Comparison of ENCODE assay signal across 22 cellular contexts in the genomic region with DNA sequence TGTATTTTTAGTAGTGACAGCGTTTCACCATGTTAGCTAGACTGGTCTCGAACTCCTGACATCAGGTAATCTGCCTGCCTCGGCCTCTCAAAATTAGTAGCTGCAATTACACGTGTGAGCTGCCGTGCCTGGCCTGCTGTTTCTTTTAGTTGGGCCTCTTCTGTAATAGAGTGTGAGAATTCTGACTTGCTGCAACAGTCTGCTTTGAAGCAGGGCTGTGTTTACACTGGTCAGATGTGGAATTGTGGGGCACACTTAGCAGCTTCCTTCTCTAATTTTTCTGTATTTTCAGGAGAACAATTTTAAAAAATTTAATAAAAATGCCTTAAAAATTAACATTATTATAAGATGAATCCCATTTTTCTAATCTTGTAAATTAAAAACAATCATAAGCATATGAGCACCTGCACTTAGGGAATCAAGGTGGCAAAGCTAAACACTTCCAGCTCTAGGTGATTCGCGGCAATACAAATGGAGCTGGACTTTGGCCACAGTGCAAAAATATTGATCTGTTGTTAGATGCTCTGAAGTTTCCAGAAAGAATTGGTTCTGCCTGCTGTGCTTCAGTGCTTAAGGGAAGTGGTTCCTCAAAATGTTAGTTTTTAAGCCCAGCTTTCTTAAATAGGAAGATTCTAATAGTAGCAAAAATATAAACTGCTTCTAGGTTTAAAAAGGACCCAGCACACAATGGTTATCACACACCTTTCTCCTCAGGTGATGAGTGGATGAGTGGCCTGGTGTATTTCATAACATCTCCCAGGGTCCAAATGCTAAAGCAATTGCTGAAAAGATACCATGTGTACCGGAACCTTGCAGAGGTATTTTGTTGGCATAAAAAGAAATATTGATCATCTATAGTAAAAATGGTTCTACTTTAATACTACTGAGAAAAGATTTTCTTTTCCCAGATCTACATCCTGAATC.
"Had no signal": no experiment of that assay in that cellular context is flagged by ENCODE, and none has a peak within 500 bp of the region (broad histone marks: within the 10 kb centered on the region; RNA-seq: fewer than 3 reads in every experiment).

No MANE protein-coding gene starts in this region.

- H3K9ac ChIP-seq: neural progenitor cell had no signal

- H3K36me3 Mint-ChIP-seq: activated CD4-positive, alpha-beta memory T cell treated with anti-CD3 and anti-CD28 coated beads for 36 hours; activated naive CD4-positive, alpha-beta T cell treated with anti-CD3 and anti-CD28 coated beads, Interleukin-2, amount 10 ng/mL, durations not matched to agents 7 days and 5 days; activated naive CD8-positive, alpha-beta T cell treated with anti-CD3 and anti-CD28 coated beads, Interleukin-2, amount 10 ng/mL, durations not matched to agents 7 days and 5 days; natural killer cell; neural progenitor cell; stimulated activated effector memory CD8-positive, alpha-beta T cell treated with anti-CD3 and anti-CD28 coated beads, Interleukin-12 subunit alpha, Interleukin-12 subunit beta, amount 100 ng/mL, for 72 hours had no signal

- H3K9me3 Mint-ChIP-seq: activated CD4-positive, alpha-beta memory T cell treated with anti-CD3 and anti-CD28 coated beads for 36 hours; activated CD4-positive, alpha-beta T cell treated with anti-CD3 and anti-CD28 coated beads, Interleukin-2, amount 10 ng/mL, durations not matched to agents 24 days and 14 days; activated naive CD4-positive, alpha-beta T cell treated with anti-CD3 and anti-CD28 coated beads, Interleukin-2, amount 10 ng/mL, durations not matched to agents 7 days and 5 days; activated naive CD8-positive, alpha-beta T cell treated with anti-CD3 and anti-CD28 coated beads, Interleukin-2, amount 10 ng/mL, durations not matched to agents 7 days and 5 days; activated T-cell treated with anti-CD3 and anti-CD28 coated beads, Interleukin-2, amount 50 U/mL, for 24 hours; natural killer cell; neural progenitor cell; stimulated activated effector memory CD8-positive, alpha-beta T cell treated with anti-CD3 and anti-CD28 coated beads, Interleukin-12 subunit alpha, Interleukin-12 subunit beta, amount 100 ng/mL, for 72 hours; stimulated activated naive CD8-positive, alpha-beta T cell treated with anti-CD3 and anti-CD28 coated beads, Interleukin-15, Interleukin-2, amounts not matched to agents 100 ng/mL and 50 ng/mL, for 24 hours had no signal

- H3K4me1 Mint-ChIP-seq: activated CD4-positive, alpha-beta T cell treated with anti-CD3 and anti-CD28 coated beads, Interleukin-2, amount 10 ng/mL, durations not matched to agents 24 days and 14 days; activated naive CD4-positive, alpha-beta T cell treated with anti-CD3 and anti-CD28 coated beads, Interleukin-2, amount 10 ng/mL, durations not matched to agents 7 days and 5 days; activated naive CD8-positive, alpha-beta T cell treated with anti-CD3 and anti-CD28 coated beads, Interleukin-2, amount 10 ng/mL, durations not matched to agents 7 days and 5 days; natural killer cell; stimulated activated effector memory CD8-positive, alpha-beta T cell treated with anti-CD3 and anti-CD28 coated beads, Interleukin-12 subunit alpha, Interleukin-12 subunit beta, amount 100 ng/mL, for 72 hours had no signal

- H3K9me3 ChIP-seq: colonic mucosa, gastrocnemius medialis had no signal

- H3K4me3 Mint-ChIP-seq: activated CD4-positive, alpha-beta memory T cell treated with anti-CD3 and anti-CD28 coated beads for 36 hours; activated CD4-positive, alpha-beta T cell treated with anti-CD3 and anti-CD28 coated beads, Interleukin-2, amount 10 ng/mL, durations not matched to agents 24 days and 14 days; activated naive CD4-positive, alpha-beta T cell treated with anti-CD3 and anti-CD28 coated beads, Interleukin-2, amount 10 ng/mL, durations not matched to agents 7 days and 5 days; activated naive CD8-positive, alpha-beta T cell treated with anti-CD3 and anti-CD28 coated beads, Interleukin-2, amount 10 ng/mL, durations not matched to agents 7 days and 5 days; activated T-cell treated with anti-CD3 and anti-CD28 coated beads, Interleukin-2, amount 50 U/mL, for 24 hours; natural killer cell; neural progenitor cell; stimulated activated effector memory CD8-positive, alpha-beta T cell treated with anti-CD3 and anti-CD28 coated beads, Interleukin-12 subunit alpha, Interleukin-12 subunit beta, amount 100 ng/mL, for 72 hours; stimulated activated naive CD8-positive, alpha-beta T cell treated with anti-CD3 and anti-CD28 coated beads, Interleukin-15, Interleukin-2, amounts not matched to agents 100 ng/mL and 50 ng/mL, for 24 hours had no signal

- H3K27me3 Mint-ChIP-seq: activated naive CD4-positive, alpha-beta T cell treated with anti-CD3 and anti-CD28 coated beads, Interleukin-2, amount 10 ng/mL, durations not matched to agents 7 days and 5 days; activated naive CD8-positive, alpha-beta T cell treated with anti-CD3 and anti-CD28 coated beads, Interleukin-2, amount 10 ng/mL, durations not matched to agents 7 days and 5 days had no signal

- H3K4me3 ChIP-seq: colonic mucosa, gastrocnemius medialis, neural progenitor cell, skin epidermis had no signal

- H3K36me3 ChIP-seq: colonic mucosa, gastrocnemius medialis, neural progenitor cell had no signal

- H3K27ac Mint-ChIP-seq: activated CD4-positive, alpha-beta memory T cell treated with anti-CD3 and anti-CD28 coated beads for 36 hours; activated CD4-positive, alpha-beta T cell treated with anti-CD3 and anti-CD28 coated beads, Interleukin-2, amount 10 ng/mL, durations not matched to agents 24 days and 14 days; activated naive CD4-positive, alpha-beta T cell treated with anti-CD3 and anti-CD28 coated beads, Interleukin-2, amount 10 ng/mL, durations not matched to agents 7 days and 5 days; activated naive CD8-positive, alpha-beta T cell treated with anti-CD3 and anti-CD28 coated beads, Interleukin-2, amount 10 ng/mL, durations not matched to agents 7 days and 5 days; activated T-cell treated with anti-CD3 and anti-CD28 coated beads, Interleukin-2, amount 50 U/mL, for 24 hours; natural killer cell; neural progenitor cell; stimulated activated effector memory CD8-positive, alpha-beta T cell treated with anti-CD3 and anti-CD28 coated beads, Interleukin-12 subunit alpha, Interleukin-12 subunit beta, amount 100 ng/mL, for 72 hours; stimulated activated naive CD8-positive, alpha-beta T cell treated with anti-CD3 and anti-CD28 coated beads, Interleukin-15, Interleukin-2, amounts not matched to agents 100 ng/mL and 50 ng/mL, for 24 hours had no signal

- H3K27ac ChIP-seq: colonic mucosa, neural progenitor cell, skin epidermis had no signal

- DNase-seq: activated CD4-positive, alpha-beta memory T cell treated with anti-CD3 and anti-CD28 coated beads for 36 hours; activated CD4-positive, alpha-beta T cell treated with anti-CD3 and anti-CD28 coated beads, Interleukin-2, amount 10 ng/mL, durations not matched to agents 24 days and 14 days; activated CD4-positive, CD25-positive, alpha-beta regulatory T cell treated with anti-CD3 and anti-CD28 coated beads, Interleukin-2, amount 50 U/mL, for 72 hours; activated CD8-positive, alpha-beta memory T cell treated with anti-CD3 and anti-CD28 coated beads, Interleukin-2, amount 50 U/mL, for 4 hours; activated gamma-delta T cell; activated naive CD4-positive, alpha-beta T cell treated with anti-CD3 and anti-CD28 coated beads, Interleukin-2, amount 10 ng/mL, durations not matched to agents 7 days and 5 days; activated naive CD8-positive, alpha-beta T cell treated with anti-CD3 and anti-CD28 coated beads, Interleukin-2, amount 10 ng/mL, durations not matched to agents 7 days and 5 days; activated T-cell treated with anti-CD3 and anti-CD28 coated beads, Interleukin-2, amount 50 U/mL, for 24 hours; colonic mucosa; effector memory CD4-positive, alpha-beta T cell; glutamatergic neuron; left cardiac atrium; mesenchymal stem cell; natural killer cell; occipital lobe; stimulated activated CD4-positive, alpha-beta T cell treated with anti-CD3 and anti-CD28 coated beads, Interleukin-4, amount 100 ng/mL, for 24 hours had no signal

- ATAC-seq: left cardiac atrium; natural killer cell; sciatic nerve; stimulated activated effector memory CD8-positive, alpha-beta T cell treated with anti-CD3 and anti-CD28 coated beads, Interleukin-12 subunit alpha, Interleukin-12 subunit beta, amount 100 ng/mL, for 72 hours had no signal

- H3K27me3 ChIP-seq: colonic mucosa, gastrocnemius medialis, neural progenitor cell had no signal

- H3K4me1 ChIP-seq: colonic mucosa, gastrocnemius medialis had no signal
